9 cellular contexts compared by ENCODE assay signal in genomic region chr20:36541227-36542018, GRCh38. TPM values are rescaled to one million over a fixed set of nuclear protein-coding genes. Genes with fewer than 3 reads are reported as not detected.
DNase-seq lines count a peak whose midpoint lies in the region; ATAC-seq, FAIRE-seq and TF ChIP-seq lines count a peak whose summit lies in the region.
"Had no signal": no experiment of that assay in that cellular context is flagged by ENCODE, and none has a peak within 500 bp of the region (broad histone marks: within the 10 kb centered on the region; RNA-seq: fewer than 3 reads in every experiment).

MYL9 (plus strand) TSS chr20:36541519; CDS start chr20:36544885, 3,366 bp downstream.

- peaks cover 18% of the 10 kb centered on the region; the same call in 1 of the 2 replicates for H3K79me2 ChIP-seq in GM23338 (replicated peaks; ENCODE audit: insufficient read depth)

- H3K4me3 Mint-ChIP-seq in GM23338, result peak within 1 kb of the TSS; percentile 72
- H3K4me3 Mint-ChIP-seq in activated T-helper 17 cell treated with anti-CD3 and anti-CD28 coated beads, Interleukin-2, amount 50 U/mL, for 72 hours, result peak within 1 kb of the TSS; percentile 16

- 3 to 4% (median 3%) methylated on average over 16 to 48 of the region's 48 CpGs for WGBS in heart left ventricle, 4 donors
- WGBS in pancreas, 2 donors, result 14 to 16% methylated on average over 45 to 48 of the region's 48 CpGs

- TF ChIP-seq CTCF in GM23338 (conservative IDR thresholded peaks at IDR 0.05; ENCODE audit: low read depth in 2 of 2), result peak in 1 of 2 experiments; percentile 35; a peak in 2 of 4 replicates
- no peak for TF ChIP-seq CTCF in heart left ventricle (IDR thresholded peaks at IDR 0.05)
- TF ChIP-seq CTCF in pancreas (IDR thresholded peaks at IDR 0.05), result no peak

- H3K27ac ChIP-seq in GM23338 (ENCODE audit: low read depth), result peak within 1 kb of the TSS; percentile 39; the same call in 1 of the 2 replicates
- peak within 1 kb of the TSS; percentile 88 to 100 (median 98) for H3K27ac ChIP-seq in heart left ventricle
- peak within 1 kb of the TSS in 1 of 4 donors; percentile 48 for H3K27ac ChIP-seq in pancreas

- H4K20me1 ChIP-seq in GM23338 (replicated peaks; ENCODE audit: insufficient read depth), result peaks cover 4% of the 10 kb centered on the region; the same call in 1 of the 2 replicates

- intact Hi-C loops in heart left ventricle (cut with DNase I) (loop anchor here in 9 of 10 donors (1.0 to 10.0 kb wide), 7 partner anchors 44 to 323 kb away; a partner anchor contains a TSS), pancreas (cut with DNase I) (no loop called here)

- TF ChIP-seq POLR2A in heart left ventricle (IDR thresholded peaks at IDR 0.05), result peak in 1 of 2 donors; percentile 62

- no peaks in the 10 kb centered on the region for H3K9me3 Mint-ChIP-seq in GM23338
- H3K9me3 Mint-ChIP-seq in activated T-helper 17 cell treated with anti-CD3 and anti-CD28 coated beads, Interleukin-2, amount 50 U/mL, for 72 hours, result no peaks in the 10 kb centered on the region

- ATAC-seq in GM23338 (peak; percentile 65), heart left ventricle (peak; percentile 66 to 88 (median 81)), pancreas (peak; percentile 78 to 90 (median 82)), HG02678 (IDR thresholded peaks at IDR 0.05; ENCODE audit: unreplicated experiment) (no peak)
- peak; percentile 62 for ATAC-seq in activated T-helper 17 cell treated with anti-CD3 and anti-CD28 coated beads, Interleukin-2, amount 50 U/mL, for 72 hours (replicated peaks)

- peaks cover 34% of the 10 kb centered on the region for H3K4me1 Mint-ChIP-seq in GM23338
- no peaks in the 10 kb centered on the region for H3K4me1 Mint-ChIP-seq in activated T-helper 17 cell treated with anti-CD3 and anti-CD28 coated beads, Interleukin-2, amount 50 U/mL, for 72 hours

- peaks cover 16% of the 10 kb centered on the region for H3K4me1 ChIP-seq in GM23338 (ENCODE audit: insufficient read depth)
- peaks cover 5 to 75% (median 52%) of the 10 kb centered on the region in 12 donors for H3K4me1 ChIP-seq in heart left ventricle
- H3K4me1 ChIP-seq in pancreas, result no peaks in the 10 kb centered on the region

- peak within 1 kb of the TSS; percentile 95 for H3K4me2 ChIP-seq in GM23338

- H3K9me3 ChIP-seq in heart left ventricle, result no peaks in the 10 kb centered on the region
- H3K9me3 ChIP-seq in pancreas, result no peaks in the 10 kb centered on the region

- H2AFZ ChIP-seq in GM23338, result peak within 1 kb of the TSS; percentile 1

- 0 out of 2 replicates have a peak, but pooled peaks cover 8% of the 10 kb centered on the region for H3F3A ChIP-seq in GM23338 (replicated peaks; ENCODE audit: low read depth)

- no peaks in the 10 kb centered on the region for H3K36me3 ChIP-seq in GM23338 (ENCODE audit: insufficient read depth)
- peaks cover 0 to 22% (median 17%) of the 10 kb centered on the region in 9 donors for H3K36me3 ChIP-seq in heart left ventricle
- H3K36me3 ChIP-seq in pancreas, result no peaks in the 10 kb centered on the region

- no peak within 1 kb of the TSS for H3K27ac Mint-ChIP-seq in GM23338
- H3K27ac Mint-ChIP-seq in activated T-helper 17 cell treated with anti-CD3 and anti-CD28 coated beads, Interleukin-2, amount 50 U/mL, for 72 hours, result no peak within 1 kb of the TSS

- peaks cover 21% of the 10 kb centered on the region for H3K36me3 Mint-ChIP-seq in GM23338 (ENCODE audit: low read depth)
- H3K36me3 Mint-ChIP-seq in activated T-helper 17 cell treated with anti-CD3 and anti-CD28 coated beads, Interleukin-2, amount 50 U/mL, for 72 hours (ENCODE audit: low read depth), result no peaks in the 10 kb centered on the region

- no peaks in the 10 kb centered on the region for H3K27me3 ChIP-seq in GM23338 (ENCODE audit: insufficient read depth)
- no peaks in the 10 kb centered on the region for H3K27me3 ChIP-seq in heart left ventricle
- H3K27me3 ChIP-seq in pancreas, result no peaks in the 10 kb centered on the region

- peak within 1 kb of the TSS; percentile 82 for H3K4me3 ChIP-seq in GM23338
- H3K4me3 ChIP-seq in heart left ventricle, result peak within 1 kb of the TSS; percentile 71 to 100 (median 92)
- peak within 1 kb of the TSS; percentile 20 to 40 (median 30) for H3K4me3 ChIP-seq in pancreas

- peaks cover 11% of the 10 kb centered on the region for H3K27me3 Mint-ChIP-seq in GM23338 (ENCODE audit: insufficient read depth, low read depth, poor library complexity)
- H3K27me3 Mint-ChIP-seq in activated T-helper 17 cell treated with anti-CD3 and anti-CD28 coated beads, Interleukin-2, amount 50 U/mL, for 72 hours, result no peaks in the 10 kb centered on the region

- DNase-seq in GM23338 (ENCODE audit: low spot score), result peak; percentile 75
- peak; percentile 95 to 98 (median 96) for DNase-seq in heart left ventricle
- peak; percentile 61 to 88 (median 76) for DNase-seq in pancreas
- DNase-seq in NK-92 (lab: John Stamatoyannopoulos, UW; ENCODE audit: unreplicated experiment), result no peak
- no peak for DNase-seq in T-helper 1 cell
- no peak for DNase-seq in NCI-H510A treated with DMSO at 0.1 percent for 48 hours (lab: John Stamatoyannopoulos, UW)

- no peaks in the 10 kb centered on the region for H3K9me2 ChIP-seq in GM23338 (ENCODE audit: insufficient read depth)

- FAIRE-seq in pancreas (lab: Jason Lieb, UNC), result no peak

TF ChIP-seq in GM23338, 12 proteins besides CTCF, POLR2A, EP300 and RAD21:
- TF ChIP-seq POLR2AphosphoS5 (IDR thresholded peaks at IDR 0.05; ENCODE audit: low read depth), result peak; percentile 50
- TF ChIP-seq ZNF462 (CRISPR knock-in tag; IDR thresholded peaks at IDR 0.05), result no peak

RNA-seq across cellular contexts. Expression of gene MYL9, which starts in this region (rescaled TPM):
- total RNA-seq in GM23338 (2014; rRNA removed; shearing (Covaris generic)), result 23.5 and 29.7 TPM in 2 replicates
- polyA plus RNA-seq in GM23338 (2016; fragmentation: Nextera tagmentation; extraction: Ambion mirVana) (100 and 123 TPM in 2 replicates), heart left ventricle (1,000 to 10,000 TPM in 1 of 2 donors, 100 to 1,000 TPM in 1; 452 to 1,748 TPM), pancreas (100 to 1,000 TPM in 1 of 2 donors, 10 to 100 TPM in 1; 64.9 to 122 TPM)
- 10 to 100 TPM in 1 of 2 donors, 1 to 10 TPM in 1; 4.4 to 10.1 TPM for total RNA-seq in activated T-helper 17 cell treated with anti-CD3 and anti-CD28 coated beads, Interleukin-2, amount 50 U/mL, for 72 hours
- total RNA-seq in heart left ventricle (1,000 to 10,000 TPM in 7 of 9 donors, 100 to 1,000 TPM in 2; 521 to 2,387 (median 1,751) TPM), pancreas (10 to 100 TPM in 5 of 6 donors, 1 to 10 TPM in 1; 9.9 to 62.2 (median 20.1) TPM)
- total RNA-seq: SK-MEL-5 had no signal

Comparison
In these comparisons a context has a peak if more than half of its experiments do, and no peak if none do; other contexts are left out.
1. RNA of gene MYL9 (total RNA-seq): 521 to 2,387 TPM in heart left ventricle; 23.5 to 29.7 TPM in GM23338, 9.9 to 62.2 TPM in pancreas and 4.4 to 10.1 TPM in activated T-helper 17 cell treated with anti-CD3 and anti-CD28 coated beads, Interleukin-2, amount 50 U/mL, for 72 hours; every median in the first group is over 4 times any median in the second.
2. DNase-seq: peak in GM23338 (single experiment), heart left ventricle (5 of 5) and pancreas (6 of 6); none in NK-92 (single experiment), T-helper 1 cell (0 of 5) and NCI-H510A treated with DMSO at 0.1 percent for 48 hours (single experiment).
3. H3K4me3 ChIP-seq: peak in every context shown above with its lines; median percentile 92 in heart left ventricle; 82 in GM23338; 30 in pancreas.
4. intact Hi-C loops: an anchor here in heart left ventricle (1.0 to 10.0 kb wide); none called in pancreas.